In genomic region chr3:5162102-5162501, GRCh38 we compare ENCODE assay signal across 13 cellular contexts. TPM values are rescaled to one million over a fixed set of nuclear protein-coding genes. Genes with fewer than 3 reads are reported as not detected.
A peak's percentile ranks its signal among the peaks of the same experiment; 100 is the strongest.
DNase-seq lines count a peak whose midpoint lies in the region; ATAC-seq, FAIRE-seq and TF ChIP-seq lines count a peak whose summit lies in the region.
"Had no signal": no experiment of that assay in that cellular context is flagged by ENCODE, and none has a peak within 500 bp of the region (broad histone marks: within the 10 kb centered on the region; RNA-seq: fewer than 3 reads in every experiment).

No MANE protein-coding gene starts in this region.

- H3K27ac ChIP-seq in HepG2 (ENCODE audit: extremely low read length, insufficient read depth, low read length) = no peak overlapping the region
- H3K27ac ChIP-seq: sigmoid colon had no signal

- no peaks in the 10 kb centered on the region for H3K27me3 ChIP-seq in HepG2 (ENCODE audit: control insufficient read depth in 1 of 2, insufficient read depth in 2 of 2, low read length in 2 of 2)
- H3K27me3 ChIP-seq: sigmoid colon had no signal

- no peak for TF ChIP-seq RAD21 in HepG2 (CRISPR knock-in tag; IDR thresholded peaks at IDR 0.05)

- ATAC-seq in HepG2 = peak; percentile 54
- ATAC-seq in HG02973 (IDR thresholded peaks at IDR 0.05; ENCODE audit: unreplicated experiment) = no peak

- no peak for TF ChIP-seq CTCF in astrocyte of the cerebellum (IDR thresholded peaks at IDR 0.05; ENCODE audit: low read depth, low read length, missing control alignments)
- TF ChIP-seq CTCF in HepG2 (CRISPR knock-in tag; IDR thresholded peaks at IDR 0.05) = no peak

- H2AFZ ChIP-seq in HepG2 (ENCODE audit: low read length) = no peak overlapping the region

- H3K9ac ChIP-seq in HepG2 (ENCODE audit: insufficient read depth, low read depth, low read length) = no peak overlapping the region

- POLR2A ChIA-PET in HepG2 (lab: Yijun Ruan, JAX) = no interaction called here

- TF ChIP-seq EP300 in HepG2 (IDR thresholded peaks at IDR 0.05; ENCODE audit: low read depth in 2 of 2, low read length in 2 of 2) (no peak), HepG2 (CRISPR knock-in tag; IDR thresholded peaks at IDR 0.05; ENCODE audit: borderline replicate concordance) (no peak)

- H3K4me3 ChIP-seq in astrocyte of the cerebellum (ENCODE audit: low read depth, low read length) (no peak overlapping the region), HepG2 (replicated peaks in 1 of 3; ENCODE audit: insufficient read depth in 1 of 3, low read depth in 2 of 3, low read length in 3 of 3) (no peak overlapping the region)
- H3K4me3 ChIP-seq: sigmoid colon had no signal

- H3K9me3 ChIP-seq in HepG2 (ENCODE audit: low read length) = no peaks in the 10 kb centered on the region
- H3K9me3 ChIP-seq: sigmoid colon had no signal

- FAIRE-seq in HepG2 (lab: Jason Lieb, UNC) = no peak
- FAIRE-seq: colon, kidney had no signal

- H3K79me2 ChIP-seq in HepG2 (ENCODE audit: insufficient read depth, low read length) = peaks cover 61% of the 10 kb centered on the region

- H4K20me1 ChIP-seq in HepG2 (ENCODE audit: insufficient read depth, low read length) = no peaks in the 10 kb centered on the region

- no peak overlapping the region for H3K4me2 ChIP-seq in HepG2 (ENCODE audit: low read depth, low read length)

- peaks cover 0 to 2% of the 10 kb centered on the region in 2 experiments; a peak in 1 of 5 replicates for H3K36me3 ChIP-seq in HepG2 (replicated peaks in 1 of 2; ENCODE audit: control insufficient read depth in 1 of 2, insufficient read depth in 2 of 2, low read length in 2 of 2)
- H3K36me3 ChIP-seq: sigmoid colon had no signal

- no TSS peak for BruUV-seq in HepG2 (replicated peaks; lab: Mats Ljungman, UMichigan)

- intact Hi-C loops in HepG2 (cut with micrococcal nuclease; ENCODE audit: unreplicated experiment) = no loop called here

- TF ChIP-seq POLR2A in HepG2 (IDR thresholded peaks at IDR 0.05; ENCODE audit: insufficient read depth in 1 of 2, low read depth in 2 of 2, low read length in 2 of 2) = no peak

- DNase-seq in ACHN (peak; percentile 82), HCEC 1CT (peak; percentile 64), astrocyte of the cerebellum (ENCODE audit: low read depth) (peak; percentile 79), HepG2 (ENCODE audit: low spot score) (peak; percentile 26), amygdala (lab: John Stamatoyannopoulos, UW) (no peak), dermis blood vessel endothelial cell (no peak)
- DNase-seq in effector CD8-positive, alpha-beta T cell (lab: John Stamatoyannopoulos, UW) = no peak
- DNase-seq: activated CD4-positive, alpha-beta T cell treated with anti-CD3 and anti-CD28 coated beads for 48 hours; kidney; sigmoid colon; stimulated activated naive CD4-positive, alpha-beta T cell treated with Interleukin-2 at 50 U/mL for 16 hours had no signal

- CTCF ChIA-PET in HepG2 (lab: Yijun Ruan, JAX; ENCODE audit: low intra/inter-chr PET ratio, low total read pairs) = no interaction called here

- H3K4me1 ChIP-seq in HepG2 (ENCODE audit: insufficient read depth, low read length) = no peaks in the 10 kb centered on the region; the same call in 1 of the 2 replicates

- 100% methylated on average over 1 of the region's 1 CpG for WGBS in HepG2 (ENCODE audit: low lambda C conversion rate)

- in situ Hi-C loops in ACHN (cut with HindIII; ENCODE audit: low pct_ligation_motif_present, low pct_unique_long_range_greater_than_20kb, low sequenced_read_pairs) = no loop called here
- in situ Hi-C loops in astrocyte of the cerebellum (cut with HindIII; ENCODE audit: low sequenced_read_pairs) = no loop called here
- in situ Hi-C loops in HepG2 (cut with HindIII; ENCODE audit: extremely low pct_ligation_motif_present, low pct_unique_long_range_greater_than_20kb) = no loop called here

TF ChIP-seq in HepG2, 621 proteins besides CTCF, POLR2A, EP300 and RAD21 (continues in another document):
- TF ChIP-seq ELK4 (CRISPR knock-in tag; IDR thresholded peaks at IDR 0.05; ENCODE audit: borderline replicate concordance) (no peak), THRA (CRISPR knock-in tag; IDR thresholded peaks at IDR 0.05; ENCODE audit: borderline replicate concordance) (no peak)

RNA-seq across cellular contexts. Expression of gene EDEM1, which starts 25.4 kb away (rescaled TPM):
- total RNA-seq in HepG2 (2016; rRNA removed; fragmentation: Illumina TruSeq; extraction: Trizol) (13.8 and 14.3 TPM in 2 replicates), dermis blood vessel endothelial cell (18.0 and 22.9 TPM in 2 replicates)
- total RNA-seq in HepG2 (2016; cell fraction: cytosol; rRNA removed; fragmentation: Illumina TruSeq; extraction: Trizol; ENCODE audit: low read depth) = 8.5 and 9.0 TPM in 2 replicates
- 13.5 and 14.4 TPM in 2 replicates for total RNA-seq in HepG2 (2016; cell fraction: insoluble cytoplasmic fraction; rRNA removed; fragmentation: Illumina TruSeq; extraction: Trizol)
- 15.4 and 16.6 TPM in 2 replicates for total RNA-seq in HepG2 (2016; cell fraction: membrane; rRNA removed; fragmentation: Illumina TruSeq; extraction: Trizol)
- total RNA-seq in HepG2 (2016; cell fraction: nucleus; rRNA removed; fragmentation: Illumina TruSeq; extraction: Trizol) = 22.3 and 25.8 TPM in 2 replicates
- 25.8 and 28.0 TPM in 2 replicates for polyA plus RNA-seq in HepG2 (2011; rRNA removed)
- polyA plus RNA-seq in HepG2 (2011; cell fraction: cytosol; rRNA removed) = 10.4 and 18.5 TPM in 2 replicates
- 23.8 and 36.5 TPM in 2 replicates for polyA plus RNA-seq in HepG2 (2011; cell fraction: nucleus; rRNA removed)
- 16.8 and 17.3 TPM in 2 replicates for polyA plus RNA-seq in HepG2 (2012)
- polyA plus RNA-seq in HepG2 (2016; cell fraction: cytosol; fragmentation: Illumina TruSeq; extraction: Trizol; ENCODE audit: low read depth) = 3.5 and 4.9 TPM in 2 replicates
- polyA plus RNA-seq in HepG2 (2016; cell fraction: insoluble cytoplasmic fraction; fragmentation: Illumina TruSeq; extraction: Trizol; ENCODE audit: low read depth) = 11.7 and 12.6 TPM in 2 replicates
- 7.5 and 8.7 TPM in 2 replicates for polyA plus RNA-seq in HepG2 (2016; cell fraction: membrane; fragmentation: Illumina TruSeq; extraction: Trizol; ENCODE audit: low read depth)
- polyA plus RNA-seq in HepG2 (2016; cell fraction: nucleus; fragmentation: Illumina TruSeq; extraction: Trizol; ENCODE audit: insufficient read depth, low read depth) = 40.1 and 42.7 TPM in 2 replicates
- polyA minus RNA-seq in HepG2 (2011; rRNA and poly(A)+ RNA removed; ENCODE audit: low replicate concordance) = 27.3 TPM in 2 replicates
- polyA minus RNA-seq in HepG2 (2011; cell fraction: cytosol; rRNA and poly(A)+ RNA removed) = 22.4 and 27.4 TPM in 2 replicates
- 61.4 and 62.2 TPM in 2 replicates for polyA minus RNA-seq in HepG2 (2011; cell fraction: nucleus; rRNA and poly(A)+ RNA removed)

RNA-seq across cellular contexts. Expression of gene ARL8B, which starts 40.0 kb away (rescaled TPM):
- total RNA-seq in HepG2 (2016; rRNA removed; fragmentation: Illumina TruSeq; extraction: Trizol) = 30.4 and 33.1 TPM in 2 replicates
- 5.4 and 5.9 TPM in 2 replicates for total RNA-seq in HepG2 (2016; cell fraction: cytosol; rRNA removed; fragmentation: Illumina TruSeq; extraction: Trizol; ENCODE audit: low read depth)
- total RNA-seq in HepG2 (2016; cell fraction: insoluble cytoplasmic fraction; rRNA removed; fragmentation: Illumina TruSeq; extraction: Trizol) = 33.4 and 36.2 TPM in 2 replicates
- total RNA-seq in HepG2 (2016; cell fraction: membrane; rRNA removed; fragmentation: Illumina TruSeq; extraction: Trizol) = 19.9 and 20.5 TPM in 2 replicates
- 38.1 and 40.6 TPM in 2 replicates for total RNA-seq in HepG2 (2016; cell fraction: nucleus; rRNA removed; fragmentation: Illumina TruSeq; extraction: Trizol)
- 15.6 and 23.5 TPM in 2 replicates for polyA plus RNA-seq in HepG2 (2011; rRNA removed)
- polyA plus RNA-seq in HepG2 (2011; cell fraction: cytosol; rRNA removed) = 13.3 and 20.0 TPM in 2 replicates
- 14.6 and 19.7 TPM in 2 replicates for polyA plus RNA-seq in HepG2 (2011; cell fraction: nucleus; rRNA removed)
- 29.9 and 30.2 TPM in 2 replicates for polyA plus RNA-seq in HepG2 (2012)
- polyA plus RNA-seq in HepG2 (2016; cell fraction: cytosol; fragmentation: Illumina TruSeq; extraction: Trizol; ENCODE audit: low read depth) = 5.7 and 7.1 TPM in 2 replicates
- polyA plus RNA-seq in HepG2 (2016; cell fraction: insoluble cytoplasmic fraction; fragmentation: Illumina TruSeq; extraction: Trizol; ENCODE audit: low read depth) = 38.6 and 42.3 TPM in 2 replicates
- polyA plus RNA-seq in HepG2 (2016; cell fraction: membrane; fragmentation: Illumina TruSeq; extraction: Trizol; ENCODE audit: low read depth) = 14.7 TPM in 2 replicates
- polyA plus RNA-seq in HepG2 (2016; cell fraction: nucleus; fragmentation: Illumina TruSeq; extraction: Trizol; ENCODE audit: insufficient read depth, low read depth) = 55.9 and 57.1 TPM in 2 replicates
- 5.8 and 10.0 TPM in 2 replicates for polyA minus RNA-seq in HepG2 (2011; rRNA and poly(A)+ RNA removed; ENCODE audit: low replicate concordance)
- 17.1 and 19.6 TPM in 2 replicates for polyA minus RNA-seq in HepG2 (2011; cell fraction: cytosol; rRNA and poly(A)+ RNA removed)
- 20.3 and 22.3 TPM in 2 replicates for polyA minus RNA-seq in HepG2 (2011; cell fraction: nucleus; rRNA and poly(A)+ RNA removed)
- total RNA-seq in dermis blood vessel endothelial cell = 48.2 and 63.5 TPM in 2 replicates

Comparison
In these comparisons a context has a peak if more than half of its experiments do, and no peak if none do; other contexts are left out.
1. DNase-seq: peak in ACHN (single experiment), HCEC 1CT (single experiment), astrocyte of the cerebellum (single experiment) and HepG2 (single experiment); none in amygdala (0 of 56), effector CD8-positive, alpha-beta T cell (single experiment) and dermis blood vessel endothelial cell (single experiment).